Comparison of ENCODE assay signal across 1 cellular context in genomic region chr2:188450740-188451480, GRCh38.
A peak's percentile ranks its signal among the peaks of the same experiment; 100 is the strongest.
TF ChIP-seq lines count a peak whose summit lies in the region.

No MANE protein-coding gene starts in this region.

TF ChIP-seq in K562, 482 proteins besides CTCF, POLR2A, EP300 and RAD21 (continued from another document):
- TF ChIP-seq THRA (IDR thresholded peaks at IDR 0.05) (no peak), ZNF316 (IDR thresholded peaks at IDR 0.05) (peak; percentile 78), HDAC3 (IDR thresholded peaks at IDR 0.05; ENCODE audit: borderline replicate concordance, partially characterized antibody) (no peak), CSDE1 (IDR thresholded peaks at IDR 0.05) (no peak), MAX (CRISPR knock-in tag; IDR thresholded peaks at IDR 0.05) (no peak), ZNF217 (CRISPR knock-in tag; IDR thresholded peaks at IDR 0.05) (no peak), C11orf30 (IDR thresholded peaks at IDR 0.05; ENCODE audit: low read depth) (peak; percentile 66), MAFF (IDR thresholded peaks at IDR 0.05; ENCODE audit: low read length) (peak; percentile 45), MAFK (IDR thresholded peaks at IDR 0.05; ENCODE audit: low read length) (peak; percentile 57), MAFG (tag; conservative IDR thresholded peaks at IDR 0.05) (peak; percentile 60; the same call in 1 of the 2 replicates)
